8 cellular contexts compared by ENCODE assay signal in genomic region chr5:671459-672328, GRCh38. TPM values are rescaled to one million over a fixed set of nuclear protein-coding genes. Genes with fewer than 3 reads are reported as not detected.
A peak's percentile ranks its signal among the peaks of the same experiment; 100 is the strongest.
DNase-seq lines count a peak whose midpoint lies in the region; ATAC-seq, FAIRE-seq and TF ChIP-seq lines count a peak whose summit lies in the region.

No MANE protein-coding gene starts in this region.

- H3K4me1 ChIP-seq in HUES6 (ENCODE audit: control insufficient read depth, insufficient read depth, low read length), result peaks cover 26% of the 10 kb centered on the region; the same call in 1 of the 2 replicates
- H3K4me1 ChIP-seq in neural progenitor cell, result peaks cover 8% of the 10 kb centered on the region
- H3K4me1 ChIP-seq in suprapubic skin, result peaks cover 42% of the 10 kb centered on the region

- TF ChIP-seq POLR2A in suprapubic skin (IDR thresholded peaks at IDR 0.05), result no peak

- peaks cover 9% of the 10 kb centered on the region for H3K36me3 ChIP-seq in HUES6 (ENCODE audit: control insufficient read depth, insufficient read depth, low read length)
- no peaks in the 10 kb centered on the region for H3K36me3 ChIP-seq in neural progenitor cell
- H3K36me3 ChIP-seq in suprapubic skin, result no peaks in the 10 kb centered on the region

- H3K27me3 ChIP-seq in HUES6 (ENCODE audit: control insufficient read depth, insufficient read depth, low read length), result peaks cover 35% of the 10 kb centered on the region
- H3K27me3 ChIP-seq in neural progenitor cell, result peaks cover 32% of the 10 kb centered on the region
- H3K27me3 ChIP-seq in suprapubic skin, result no peaks in the 10 kb centered on the region

- peaks cover 11% of the 10 kb centered on the region for H3K36me3 Mint-ChIP-seq in activated T-helper 17 cell treated with anti-CD3 and anti-CD28 coated beads, Interleukin-2, amount 50 U/mL, for 72 hours (ENCODE audit: low read depth)
- H3K36me3 Mint-ChIP-seq in neural progenitor cell, result peaks cover 7% of the 10 kb centered on the region

- no peak for FAIRE-seq in GM19239 (lab: Jason Lieb, UNC)

- TF ChIP-seq EP300 in suprapubic skin (IDR thresholded peaks at IDR 0.05), result no peak

- no peak overlapping the region for H2AFZ ChIP-seq in neural progenitor cell (replicated peaks)

- no peaks in the 10 kb centered on the region for H3K27me3 Mint-ChIP-seq in activated T-helper 17 cell treated with anti-CD3 and anti-CD28 coated beads, Interleukin-2, amount 50 U/mL, for 72 hours
- H3K27me3 Mint-ChIP-seq in neural progenitor cell (ENCODE audit: insufficient read depth, low read depth), result peaks cover 10% of the 10 kb centered on the region

- no peaks in the 10 kb centered on the region for H3K9me3 Mint-ChIP-seq in activated T-helper 17 cell treated with anti-CD3 and anti-CD28 coated beads, Interleukin-2, amount 50 U/mL, for 72 hours
- H3K9me3 Mint-ChIP-seq in neural progenitor cell, result no peaks in the 10 kb centered on the region

- peaks cover 5% of the 10 kb centered on the region for H3K4me1 Mint-ChIP-seq in activated T-helper 17 cell treated with anti-CD3 and anti-CD28 coated beads, Interleukin-2, amount 50 U/mL, for 72 hours
- peaks cover 17% of the 10 kb centered on the region for H3K4me1 Mint-ChIP-seq in neural progenitor cell

- H3K4me2 ChIP-seq in neural progenitor cell, result no peak overlapping the region

- peak; percentile 81 for ATAC-seq in activated T-helper 17 cell treated with anti-CD3 and anti-CD28 coated beads, Interleukin-2, amount 50 U/mL, for 72 hours (replicated peaks)

- no peak overlapping the region for H3K27ac ChIP-seq in HUES6 (ENCODE audit: low read depth, low read length)
- H3K27ac ChIP-seq in neural progenitor cell, result no peak overlapping the region
- H3K27ac ChIP-seq in suprapubic skin, result peak overlapping the region; percentile 56

- H3K9me3 ChIP-seq in HUES6 (ENCODE audit: control insufficient read depth, insufficient read depth, low read depth, low read length) (no peaks in the 10 kb centered on the region), neural progenitor cell (ENCODE audit: low read depth) (no peaks in the 10 kb centered on the region), suprapubic skin (no peaks in the 10 kb centered on the region)

- H3K4me3 Mint-ChIP-seq in activated T-helper 17 cell treated with anti-CD3 and anti-CD28 coated beads, Interleukin-2, amount 50 U/mL, for 72 hours, result peak overlapping the region; percentile 53
- H3K4me3 Mint-ChIP-seq in neural progenitor cell, result no peak overlapping the region

- H3F3A ChIP-seq in neural progenitor cell (ENCODE audit: low read depth), result peaks cover 2% of the 10 kb centered on the region

- TF ChIP-seq CTCF in AG09319 (IDR thresholded peaks at IDR 0.05; ENCODE audit: low read depth, low read length) (peak; percentile 97), neural progenitor cell (IDR thresholded peaks at IDR 0.05) (peak; percentile 93), suprapubic skin (IDR thresholded peaks at IDR 0.05) (peak; percentile 73 to 93)

- H3K9ac ChIP-seq in HUES6 (ENCODE audit: low read length) (peak overlapping the region; percentile 71), neural progenitor cell (no peak overlapping the region)

- peaks cover 44% of the 10 kb centered on the region for H4K20me1 ChIP-seq in neural progenitor cell (ENCODE audit: low read depth)

- no peaks in the 10 kb centered on the region for H3K79me2 ChIP-seq in neural progenitor cell (ENCODE audit: low read depth)

- 10% methylated on average over 9 of the region's 27 CpGs for WGBS in suprapubic skin

- H3K4me3 ChIP-seq in HUES6 (ENCODE audit: low read depth, low read length) (no peak overlapping the region), neural progenitor cell (no peak overlapping the region), suprapubic skin (peak overlapping the region; percentile 22)

- DNase-seq in AG09319 (ENCODE audit: extremely low read depth, low read depth) (no peak), GM19239 (ENCODE audit: insufficient read length, low spot score) (peak; percentile 89), OCI-M1 (lab: John Stamatoyannopoulos, UW) (peak; percentile 72), fibroblast of the conjunctiva (ENCODE audit: low read depth) (peak; percentile 18), neural progenitor cell (ENCODE audit: low spot score) (peak; percentile 78), suprapubic skin (ENCODE audit: low spot score in 2 of 2) (peak; percentile 82 to 92)

- H3K27ac Mint-ChIP-seq in activated T-helper 17 cell treated with anti-CD3 and anti-CD28 coated beads, Interleukin-2, amount 50 U/mL, for 72 hours, result no peak overlapping the region
- peak overlapping the region; percentile 100 for H3K27ac Mint-ChIP-seq in neural progenitor cell

RNA-seq across cellular contexts. Expression of gene TPPP, which starts 21.5 kb away (rescaled TPM):
- 1 to 10 TPM in 1 of 2 donors, under 1 TPM in 1; 0.19 to 1.4 TPM for total RNA-seq in activated T-helper 17 cell treated with anti-CD3 and anti-CD28 coated beads, Interleukin-2, amount 50 U/mL, for 72 hours
- total RNA-seq in neural progenitor cell (ENCODE audit: low replicate concordance) (0.87 TPM in 1 of 2 replicates, not detected in the other), suprapubic skin (10 to 100 TPM; 10.5 to 22.2 (median 16.2) TPM)

RNA-seq across cellular contexts. Expression of gene CEP72, which starts 59.6 kb away (rescaled TPM):
- 10 to 100 TPM; 30.0 to 30.9 TPM for total RNA-seq in activated T-helper 17 cell treated with anti-CD3 and anti-CD28 coated beads, Interleukin-2, amount 50 U/mL, for 72 hours
- total RNA-seq in neural progenitor cell (ENCODE audit: low replicate concordance) (17.2 and 21.5 TPM in 2 replicates), suprapubic skin (10 to 100 TPM in 2 of 4 donors, 1 to 10 TPM in 2; 8.3 to 13.6 (median 10.9) TPM)
